ENCODE assay signal across 11 cellular contexts in genomic region chr4:82421796-82422560, GRCh38. TPM values are rescaled to one million over a fixed set of nuclear protein-coding genes. Genes with fewer than 3 reads are reported as not detected.
A peak's percentile ranks its signal among the peaks of the same experiment; 100 is the strongest.
DNase-seq lines count a peak whose midpoint lies in the region; ATAC-seq, FAIRE-seq and TF ChIP-seq lines count a peak whose summit lies in the region.
"Had no signal": no experiment of that assay in that cellular context is flagged by ENCODE, and none has a peak within 500 bp of the region (broad histone marks: within the 10 kb centered on the region; RNA-seq: fewer than 3 reads in every experiment).

No MANE protein-coding gene starts in this region.

- H3K4me1 Mint-ChIP-seq in stimulated activated naive CD8-positive, alpha-beta T cell treated with anti-CD3 and anti-CD28 coated beads, Interleukin-15, Interleukin-2, amounts not matched to agents 100 ng/mL and 50 ng/mL, for 24 hours (ENCODE audit: low read depth) = peaks cover 40% of the 10 kb centered on the region

- no peak for TF ChIP-seq RAD21 in K562 (CRISPR knock-in tag; conservative IDR thresholded peaks at IDR 0.05 in 1 of 2, IDR thresholded peaks at IDR 0.05 in 1 of 2)

- no peak for TF ChIP-seq CTCF in NB4 (IDR thresholded peaks at IDR 0.05; ENCODE audit: low read depth, low read length)
- TF ChIP-seq CTCF in K562 (IDR thresholded peaks at IDR 0.05 in 2 of 3, conservative IDR thresholded peaks at IDR 0.05 in 1 of 3; ENCODE audit: insufficient read depth in 2 of 3, low read depth in 1 of 3, low read length in 3 of 3) = no peak

- no peaks in the 10 kb centered on the region for H3K9me3 ChIP-seq in K562 (replicated peaks; ENCODE audit: control insufficient read depth, insufficient read depth, low read depth, low read length)
- H3K9me3 ChIP-seq: stomach had no signal

- in situ Hi-C loops in K562 (cut with MboI) = no loop called here

- no peaks in the 10 kb centered on the region for H3K27me3 ChIP-seq in K562 (ENCODE audit: control insufficient read depth in 2 of 2, insufficient read depth in 2 of 2, low read length in 2 of 2)
- H3K27me3 ChIP-seq: stomach had no signal

- H3K4me2 ChIP-seq in K562 (ENCODE audit: insufficient read depth, low read length) = no peak overlapping the region

- ATAC-seq in stimulated activated naive CD8-positive, alpha-beta T cell treated with anti-CD3 and anti-CD28 coated beads, Interleukin-15, Interleukin-2, amounts not matched to agents 100 U/mL and 50 U/mL, for 24 hours = no peak
- peak; percentile 63 for ATAC-seq in K562
- no peak for ATAC-seq in HG03354 (IDR thresholded peaks at IDR 0.05; ENCODE audit: poor library complexity, severe bottlenecking, unreplicated experiment)
- no peak for ATAC-seq in HG02798 (IDR thresholded peaks at IDR 0.05; ENCODE audit: poor library complexity, unreplicated experiment)

- CTCF ChIA-PET in K562 (lab: Yijun Ruan, JAX; ENCODE audit: low intra/inter-chr PET ratio) = no interaction called here

- H3K27ac Mint-ChIP-seq in stimulated activated naive CD8-positive, alpha-beta T cell treated with anti-CD3 and anti-CD28 coated beads, Interleukin-15, Interleukin-2, amounts not matched to agents 100 ng/mL and 50 ng/mL, for 24 hours = peak overlapping the region; percentile 1
- H3K27ac Mint-ChIP-seq: memory B cell had no signal

- peaks cover 9% of the 10 kb centered on the region for H3K27me3 Mint-ChIP-seq in stimulated activated naive CD8-positive, alpha-beta T cell treated with anti-CD3 and anti-CD28 coated beads, Interleukin-15, Interleukin-2, amounts not matched to agents 100 ng/mL and 50 ng/mL, for 24 hours
- H3K27me3 Mint-ChIP-seq: memory B cell had no signal

- H3K4me3 ChIP-seq in NB4 (ENCODE audit: low read depth, low read length) (no peak overlapping the region), K562 (no peak overlapping the region)
- H3K4me3 ChIP-seq: stomach had no signal

- intact Hi-C loops in K562 (cut with micrococcal nuclease) = no loop called here

- H3K4me3 Mint-ChIP-seq in stimulated activated naive CD8-positive, alpha-beta T cell treated with anti-CD3 and anti-CD28 coated beads, Interleukin-15, Interleukin-2, amounts not matched to agents 100 ng/mL and 50 ng/mL, for 24 hours = no peak overlapping the region
- H3K4me3 Mint-ChIP-seq: CD4-positive, alpha-beta memory T cell; memory B cell had no signal

- DNase-seq in stimulated activated naive CD8-positive, alpha-beta T cell treated with anti-CD3 and anti-CD28 coated beads, Interleukin-15, Interleukin-2, amounts not matched to agents 100 U/mL and 50 U/mL, for 24 hours = no peak
- DNase-seq in NB4 (ENCODE audit: low read depth) = peak; percentile 34
- DNase-seq in K562 (ENCODE audit: extremely low read depth in 1 of 4, low spot score in 3 of 4) = no peak
- DNase-seq in NCI-H774 (lab: John Stamatoyannopoulos, UW) = no peak
- DNase-seq in NCI-H146 (lab: John Stamatoyannopoulos, UW) = no peak
- DNase-seq: CD4-positive, alpha-beta memory T cell; stomach had no signal

- H3K4me1 ChIP-seq in K562 (replicated peaks in 1 of 2; ENCODE audit: control insufficient read depth in 2 of 2, insufficient read depth in 2 of 2, low read length in 2 of 2) = 0 out of 5 replicates have a peak, but pooled peaks cover 2% of the 10 kb centered on the region in 2 experiments

- peaks cover 19% of the 10 kb centered on the region for H3K79me2 ChIP-seq in K562 (ENCODE audit: control insufficient read depth, insufficient read depth, low read length)

- H3K9me1 ChIP-seq in K562 (ENCODE audit: control insufficient read depth, insufficient read depth, low read length) = no peaks in the 10 kb centered on the region

- H2AFZ ChIP-seq in K562 (ENCODE audit: low read depth, low read length) = no peak overlapping the region

- POLR2A ChIA-PET in K562 (lab: Yijun Ruan, JAX) = interaction anchor here (1.2 to 2.9 kb wide), 5 partner anchors 7 to 50 kb away, joined by 4 to 14 read pairs (median 5); no protein-coding TSS in a partner anchor

- peaks cover 50% of the 10 kb centered on the region for H3K36me3 Mint-ChIP-seq in stimulated activated naive CD8-positive, alpha-beta T cell treated with anti-CD3 and anti-CD28 coated beads, Interleukin-15, Interleukin-2, amounts not matched to agents 100 ng/mL and 50 ng/mL, for 24 hours (ENCODE audit: low read depth)

- H3K27ac ChIP-seq in K562 (ENCODE audit: extremely low read depth, low read depth, low read length) = no peak overlapping the region
- H3K27ac ChIP-seq: stomach had no signal

- TF ChIP-seq EP300 in K562 (IDR thresholded peaks at IDR 0.05; ENCODE audit: low read length) = no peak

- 31% methylated on average over 13 of the region's 13 CpGs for WGBS in K562 (ENCODE audit: insufficient coverage, low coverage, missing lambda C conversion rate)

- BruUV-seq in K562 (replicated peaks; lab: Mats Ljungman, UMichigan) = no TSS peak

- FAIRE-seq in K562 (lab: Jason Lieb, UNC) = no peak

- H3K36me3 ChIP-seq in K562 (ENCODE audit: control insufficient read depth, insufficient read depth, low read length) = peaks cover 36% of the 10 kb centered on the region

- H4K20me1 ChIP-seq in K562 (replicated peaks; ENCODE audit: control insufficient read depth, insufficient read depth, low read length) = peaks cover 20% of the 10 kb centered on the region

- no peak overlapping the region for H3K9ac ChIP-seq in K562 (ENCODE audit: insufficient read depth in 1 of 2, low read depth in 2 of 2, low read length in 2 of 2)

- peak; percentile 30 for TF ChIP-seq POLR2A in NB4 (IDR thresholded peaks at IDR 0.05; ENCODE audit: extremely low read depth, insufficient read length)
- peak; percentile 67; the same call in 1 of the 2 replicates for TF ChIP-seq POLR2A in K562 (conservative IDR thresholded peaks at IDR 0.05)

- no peaks in the 10 kb centered on the region for H3K9me3 Mint-ChIP-seq in stimulated activated naive CD8-positive, alpha-beta T cell treated with anti-CD3 and anti-CD28 coated beads, Interleukin-15, Interleukin-2, amounts not matched to agents 100 ng/mL and 50 ng/mL, for 24 hours
- H3K9me3 Mint-ChIP-seq: CD4-positive, alpha-beta memory T cell; memory B cell had no signal

TF ChIP-seq in K562, 482 proteins besides CTCF, POLR2A, EP300 and RAD21 (continues in another document):
- TF ChIP-seq BRD4 (IDR thresholded peaks at IDR 0.05) = no peak

RNA-seq across cellular contexts. Expression of gene HNRNPDL, which starts 8.3 kb away (rescaled TPM):
- total RNA-seq in K562 (2011; cell fraction: chromatin; rRNA removed; ENCODE audit: low replicate concordance) = 92.3 and 355 TPM in 2 replicates
- total RNA-seq in K562 (2011; cell fraction: nucleolus; rRNA removed) = 64.7 and 75.9 TPM in 2 replicates
- 136 and 154 TPM in 2 replicates for total RNA-seq in K562 (2011; cell fraction: nucleoplasm; rRNA removed)
- total RNA-seq in K562 (2014; rRNA removed) (278 and 351 TPM in 2 replicates), K562 (2014; rRNA removed; fragmentation: Illumina TruSeq; extraction: Trizol) (389 and 475 TPM in 2 replicates), K562 (2015; rRNA removed; fragmentation: Illumina TruSeq; extraction: Trizol) (472 and 503 TPM in 2 replicates), K562 (2021) (296 and 315 TPM in 2 replicates)
- polyA plus RNA-seq in K562 (2011; rRNA removed) (185 and 257 TPM in 2 replicates), K562 (2014; fragmentation: Illumina TruSeq; extraction: Trizol) (392 and 393 TPM in 2 replicates), K562 (2014; fragmentation: Nextera tagmentation; extraction: Ambion mirVana) (100 to 1,000 TPM; 243 to 299 TPM), K562 (2014; rRNA removed) (555 and 652 TPM in 2 replicates)
- polyA plus RNA-seq in K562 (2011; cell fraction: cytosol; rRNA removed) = 53.9 and 124 TPM in 2 replicates
- polyA plus RNA-seq in K562 (2011; cell fraction: nucleus; rRNA removed) = 287 and 487 TPM in 2 replicates
- polyA plus RNA-seq in K562 (2012) = 144 and 421 TPM in 2 replicates
- polyA minus RNA-seq in K562 (2011; rRNA and poly(A)+ RNA removed) = 151 and 158 TPM in 2 replicates
- 67.0 and 67.9 TPM in 2 replicates for polyA minus RNA-seq in K562 (2011; cell fraction: cytosol; rRNA and poly(A)+ RNA removed)
- 82.9 and 155 TPM in 2 replicates for polyA minus RNA-seq in K562 (2011; cell fraction: nucleus; rRNA and poly(A)+ RNA removed)

RNA-seq across cellular contexts. Expression of gene ENOPH1, which starts 8.4 kb away (rescaled TPM):
- total RNA-seq in K562 (2011; cell fraction: chromatin; rRNA removed; ENCODE audit: low replicate concordance) = 7.4 and 14.2 TPM in 2 replicates
- 5.5 and 6.1 TPM in 2 replicates for total RNA-seq in K562 (2011; cell fraction: nucleolus; rRNA removed)
- 7.6 and 14.4 TPM in 2 replicates for total RNA-seq in K562 (2011; cell fraction: nucleoplasm; rRNA removed)
- total RNA-seq in K562 (2014; rRNA removed) (44.2 and 52.5 TPM in 2 replicates), K562 (2014; rRNA removed; fragmentation: Illumina TruSeq; extraction: Trizol) (70.4 and 71.4 TPM in 2 replicates), K562 (2015; rRNA removed; fragmentation: Illumina TruSeq; extraction: Trizol) (53.7 and 57.1 TPM in 2 replicates), K562 (2021) (51.0 and 51.4 TPM in 2 replicates)
- polyA plus RNA-seq in K562 (2011; rRNA removed) (21.0 and 29.8 TPM in 2 replicates), K562 (2014; fragmentation: Illumina TruSeq; extraction: Trizol) (59.8 and 66.5 TPM in 2 replicates), K562 (2014; fragmentation: Nextera tagmentation; extraction: Ambion mirVana) (10 to 100 TPM; 33.6 to 38.2 TPM), K562 (2014; rRNA removed) (48.9 and 58.7 TPM in 2 replicates)
- polyA plus RNA-seq in K562 (2011; cell fraction: cytosol; rRNA removed) = 13.2 and 15.4 TPM in 2 replicates
- polyA plus RNA-seq in K562 (2011; cell fraction: nucleus; rRNA removed) = 6.5 and 7.1 TPM in 2 replicates
- 38.2 and 48.5 TPM in 2 replicates for polyA plus RNA-seq in K562 (2012)
- 24.2 and 24.4 TPM in 2 replicates for polyA minus RNA-seq in K562 (2011; rRNA and poly(A)+ RNA removed)
- polyA minus RNA-seq in K562 (2011; cell fraction: cytosol; rRNA and poly(A)+ RNA removed) = 9.9 and 10.2 TPM in 2 replicates
- 5.3 and 5.9 TPM in 2 replicates for polyA minus RNA-seq in K562 (2011; cell fraction: nucleus; rRNA and poly(A)+ RNA removed)

RNA-seq across cellular contexts. Expression of gene HNRNPD, which starts 48.2 kb away (rescaled TPM):
- total RNA-seq in K562 (2011; cell fraction: chromatin; rRNA removed; ENCODE audit: low replicate concordance) = 121 and 345 TPM in 2 replicates
- total RNA-seq in K562 (2011; cell fraction: nucleolus; rRNA removed) = 98.2 and 123 TPM in 2 replicates
- total RNA-seq in K562 (2011; cell fraction: nucleoplasm; rRNA removed) = 163 and 222 TPM in 2 replicates
- total RNA-seq in K562 (2014; rRNA removed) (157 and 160 TPM in 2 replicates), K562 (2014; rRNA removed; fragmentation: Illumina TruSeq; extraction: Trizol) (98.8 and 120 TPM in 2 replicates), K562 (2015; rRNA removed; fragmentation: Illumina TruSeq; extraction: Trizol) (135 and 147 TPM in 2 replicates), K562 (2021) (346 and 422 TPM in 2 replicates)
- polyA plus RNA-seq in K562 (2011; rRNA removed) (92.4 and 129 TPM in 2 replicates), K562 (2014; fragmentation: Illumina TruSeq; extraction: Trizol) (851 and 955 TPM in 2 replicates), K562 (2014; fragmentation: Nextera tagmentation; extraction: Ambion mirVana) (100 to 1,000 TPM; 152 to 187 TPM), K562 (2014; rRNA removed) (307 and 442 TPM in 2 replicates)
- polyA plus RNA-seq in K562 (2011; cell fraction: cytosol; rRNA removed) = 36.9 and 58.0 TPM in 2 replicates
- 162 and 252 TPM in 2 replicates for polyA plus RNA-seq in K562 (2011; cell fraction: nucleus; rRNA removed)
- 291 and 588 TPM in 2 replicates for polyA plus RNA-seq in K562 (2012)
- polyA minus RNA-seq in K562 (2011; rRNA and poly(A)+ RNA removed) = 51.2 and 75.0 TPM in 2 replicates
- polyA minus RNA-seq in K562 (2011; cell fraction: cytosol; rRNA and poly(A)+ RNA removed) = 73.1 and 75.2 TPM in 2 replicates
- polyA minus RNA-seq in K562 (2011; cell fraction: nucleus; rRNA and poly(A)+ RNA removed) = 54.7 and 85.6 TPM in 2 replicates
